ENCODE assay signal across 23 cellular contexts in genomic region chr15:68400066-68400456, GRCh38. TPM values are rescaled to one million over a fixed set of nuclear protein-coding genes. Genes with fewer than 3 reads are reported as not detected.
DNase-seq lines count a peak whose midpoint lies in the region; ATAC-seq and TF ChIP-seq lines count a peak whose summit lies in the region.
"Had no signal": no experiment of that assay in that cellular context is flagged by ENCODE, and none has a peak within 500 bp of the region (broad histone marks: within the 10 kb centered on the region; RNA-seq: fewer than 3 reads in every experiment).

No MANE protein-coding gene starts in this region.

- TF ChIP-seq POLR2A in erythroblast (IDR thresholded peaks at IDR 0.05; ENCODE audit: low read length): no peak

- no peaks in the 10 kb centered on the region for H3K4me1 ChIP-seq in BE2C
- H3K4me1 ChIP-seq: HAP-1, left ventricle myocardium inferior, neural progenitor cell, SJCRH30, spleen had no signal

- H3K36me3 ChIP-seq in BE2C: no peaks in the 10 kb centered on the region
- H3K36me3 ChIP-seq: HAP-1, left ventricle myocardium inferior, neural progenitor cell, spleen, transverse colon had no signal

- no peak for TF ChIP-seq CTCF in BE2C (IDR thresholded peaks at IDR 0.05; ENCODE audit: low read depth, low read length)

- no peak for ATAC-seq in HG02884 (IDR thresholded peaks at IDR 0.05; ENCODE audit: unreplicated experiment)
- ATAC-seq: effector memory CD8-positive, alpha-beta T cell; WTC11 had no signal

- no peaks in the 10 kb centered on the region for H3K27me3 ChIP-seq in BE2C
- H3K27me3 ChIP-seq: neural progenitor cell, SJCRH30, spleen, transverse colon had no signal

- no peak overlapping the region for H3K4me3 ChIP-seq in BE2C (ENCODE audit: low read depth, low read length)
- H3K4me3 ChIP-seq: HAP-1, left ventricle myocardium inferior, neural progenitor cell, SJCRH30, spleen, transverse colon had no signal

- H3K9me3 ChIP-seq in BE2C: no peaks in the 10 kb centered on the region
- H3K9me3 ChIP-seq: HAP-1, SJCRH30, transverse colon had no signal

- DNase-seq in Caki2 (ENCODE audit: low read depth): peak; percentile 80
- peak; percentile 49 for DNase-seq in KBM-7
- peak; percentile 18 for DNase-seq in SW480 (ENCODE audit: low spot score)
- peak; percentile 35 for DNase-seq in kidney tubule cell (ENCODE audit: low spot score)
- no peak for DNase-seq in BE2C
- DNase-seq in cardiac septum (ENCODE audit: low spot score): no peak
- DNase-seq in erythroblast (lab: John Stamatoyannopoulos, UW): no peak
- DNase-seq: activated naive CD4-positive, alpha-beta T cell treated with anti-CD3 and anti-CD28 coated beads, Interleukin-2, amount 10 ng/mL, durations not matched to agents 7 days and 5 days; activated T-cell treated with anti-CD3 and anti-CD28 coated beads, Interleukin-2, amount 50 U/mL, for 1 hour; effector memory CD8-positive, alpha-beta T cell; glutamatergic neuron; left ventricle myocardium inferior; NCI-H1417 treated with DMSO at 0.1 percent for 48 hours; NCI-H2171; NCI-H69; SJCRH30; spleen; stimulated activated CD4-positive, alpha-beta T cell treated with anti-CD3 and anti-CD28 coated beads, Interleukin-4, amount 100 ng/mL, for 24 hours; transverse colon had no signal

- in situ Hi-C loops in Caki2 (cut with HindIII; ENCODE audit: low pct_unique_long_range_greater_than_20kb, low sequenced_read_pairs) (no loop called here), KBM-7 (cut with MboI; ENCODE audit: low pct_unique_long_range_greater_than_20kb, low sequenced_read_pairs) (no loop called here)

- intact Hi-C loops in cardiac septum (cut with DNase I): no loop called here

RNA-seq across cellular contexts. Expression of gene ITGA11, which starts 31.9 kb away (rescaled TPM):
- not detected in 2 replicates for total RNA-seq in Caki2 (2014; rRNA removed; shearing (Covaris generic); ENCODE audit: low replicate concordance)
- polyA plus RNA-seq in BE2C (2012; ENCODE audit: insufficient read depth, insufficient read length, low read depth): 3.9 TPM
- 9.3 TPM for total RNA-seq in cardiac septum
- total RNA-seq: SJCRH30 had no signal

Comparison
In these comparisons a context has a peak if more than half of its experiments do, and no peak if none do; other contexts are left out.
1. DNase-seq: peak in Caki2 (single experiment), KBM-7 (single experiment), SW480 (single experiment) and kidney tubule cell (single experiment); none in BE2C (single experiment), cardiac septum (single experiment) and erythroblast (0 of 2).
2. RNA of gene ITGA11, which starts 31.9 kb away (total RNA-seq): 9.3 TPM in cardiac septum (single experiment); not detected in Caki2; every median in the first group is over 10 times any median in the second.